In genomic region chr14:29459967-29460366, GRCh38 we compare ENCODE assay signal across 23 cellular contexts.
"Had no signal": no experiment of that assay in that cellular context is flagged by ENCODE, and none has a peak within 500 bp of the region (broad histone marks: within the 10 kb centered on the region; RNA-seq: fewer than 3 reads in every experiment).

No MANE protein-coding gene starts in this region.

- H3K27me3 ChIP-seq: testis, thyroid gland had no signal

- H3K4me1 ChIP-seq: left ventricle myocardium inferior, pancreas, prostate gland, stomach, testis, thyroid gland, upper lobe of right lung had no signal

- H3K27ac ChIP-seq: left ventricle myocardium inferior, pancreas, prostate gland, skin epidermis, stomach, testis, thyroid gland, upper lobe of right lung had no signal

- H3K9me3 ChIP-seq: left ventricle myocardium inferior, pancreas, prostate gland, stomach, testis, thyroid gland, upper lobe of right lung had no signal

- H3K36me3 ChIP-seq: left ventricle myocardium inferior, pancreas, prostate gland, stomach, thyroid gland, upper lobe of right lung had no signal

- DNase-seq: islet precursor cell; left ventricle myocardium inferior; mesendoderm; naive B cell; nucleus accumbens; pancreas; posterior cingulate gyrus; retina; right cardiac atrium; stimulated activated CD4-positive, alpha-beta T cell treated with anti-CD3 and anti-CD28 coated beads, Interleukin-12 subunit alpha, Interleukin-12 subunit beta, amount 100 ng/mL, for 4 hours; stimulated activated CD4-positive, alpha-beta T cell treated with anti-CD3 and anti-CD28 coated beads, Interleukin-15, amount 100 ng/mL, for 24 hours; stimulated activated CD4-positive, alpha-beta T cell treated with anti-CD3 and anti-CD28 coated beads, Interleukin-2, amount 100 ng/mL, for 24 hours; stimulated activated CD4-positive, alpha-beta T cell treated with anti-CD3 and anti-CD28 coated beads, Interleukin-4, amount 100 ng/mL, for 1 hour; stimulated activated naive B cell treated with anti-CD40 and anti-IgM and Interleukin-4, amounts not matched to agents 10 μg/mL and 1 μg/mL and 100 μg/mL, for 72 hours; stimulated activated naive CD8-positive, alpha-beta T cell treated with anti-CD3 and anti-CD28 coated beads, Interleukin-15, Interleukin-2, amounts not matched to agents 100 U/mL and 50 U/mL, for 24 hours; stomach; testis; thyroid gland; trophoblast cell; upper lobe of right lung had no signal

- H3K4me3 ChIP-seq: left ventricle myocardium inferior, lung, pancreas, prostate gland, skin epidermis, stomach, testis, thyroid gland, upper lobe of right lung had no signal
